Comparison of ENCODE assay signal across 15 cellular contexts in the genomic region with DNA sequence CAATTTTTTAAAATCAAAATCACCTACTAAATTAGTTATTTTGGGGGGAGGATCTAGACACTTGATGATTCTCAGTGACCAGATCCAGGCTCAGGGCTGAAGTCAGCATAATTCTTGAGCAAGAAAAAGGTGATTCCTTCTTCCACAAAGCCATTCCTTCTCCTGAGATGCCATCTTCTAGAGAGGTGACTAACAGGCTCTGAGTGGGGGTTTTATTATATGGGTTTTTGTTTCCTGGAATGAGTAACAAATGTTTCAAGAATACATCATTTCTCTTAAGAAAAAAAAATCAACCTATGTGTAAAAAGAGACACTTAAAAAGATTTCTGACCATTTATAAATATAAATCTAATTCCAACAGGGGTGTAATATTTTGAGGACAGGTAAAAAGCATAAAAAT.
DNase-seq lines count a peak whose midpoint lies in the region; ATAC-seq and TF ChIP-seq lines count a peak whose summit lies in the region.
"Had no signal": no experiment of that assay in that cellular context is flagged by ENCODE, and none has a peak within 500 bp of the region (broad histone marks: within the 10 kb centered on the region; RNA-seq: fewer than 3 reads in every experiment).

No MANE protein-coding gene starts in this region.

- H3K9me3 Mint-ChIP-seq in CD8-positive, alpha-beta T cell = no peaks in the 10 kb centered on the region
- no peaks in the 10 kb centered on the region for H3K9me3 Mint-ChIP-seq in activated naive CD8-positive, alpha-beta T cell treated with anti-CD3 and anti-CD28 coated beads for 36 hours
- H3K9me3 Mint-ChIP-seq: dendritic cell treated with granulocyte-macrophage colony-stimulating factor and Interleukin-4, amounts not matched to agents 40 ng/mL and 50 ng/mL, for 4 days had no signal

- peaks cover 38% of the 10 kb centered on the region for H3K4me1 Mint-ChIP-seq in CD8-positive, alpha-beta T cell (ENCODE audit: low read depth)
- peaks cover 46% of the 10 kb centered on the region for H3K4me1 Mint-ChIP-seq in activated naive CD8-positive, alpha-beta T cell treated with anti-CD3 and anti-CD28 coated beads for 36 hours

- no peaks in the 10 kb centered on the region for H3K9me3 ChIP-seq in CD8-positive, alpha-beta T cell (ENCODE audit: low read length)
- H3K9me3 ChIP-seq in lower lobe of right lung = no peaks in the 10 kb centered on the region
- H3K9me3 ChIP-seq: transverse colon had no signal

- POLR2A ChIA-PET in CD8-positive, alpha-beta T cell (lab: Charles Lee) = no interaction called here

- H3K27me3 Mint-ChIP-seq in CD8-positive, alpha-beta T cell (ENCODE audit: low read depth) = no peaks in the 10 kb centered on the region
- H3K27me3 Mint-ChIP-seq in activated naive CD8-positive, alpha-beta T cell treated with anti-CD3 and anti-CD28 coated beads for 36 hours = no peaks in the 10 kb centered on the region

- no peak overlapping the region for H3K4me3 ChIP-seq in CD8-positive, alpha-beta T cell (ENCODE audit: low read depth, low read length)
- H3K4me3 ChIP-seq in lower lobe of right lung = no peak overlapping the region
- H3K4me3 ChIP-seq: transverse colon had no signal

- H3K27ac Mint-ChIP-seq in CD8-positive, alpha-beta T cell = peak overlapping the region; percentile 55
- H3K27ac Mint-ChIP-seq in activated naive CD8-positive, alpha-beta T cell treated with anti-CD3 and anti-CD28 coated beads for 36 hours = peak overlapping the region; percentile 21
- H3K27ac Mint-ChIP-seq: dendritic cell treated with granulocyte-macrophage colony-stimulating factor and Interleukin-4, amounts not matched to agents 40 ng/mL and 50 ng/mL, for 4 days had no signal

- H3K4me1 ChIP-seq in CD8-positive, alpha-beta T cell (ENCODE audit: insufficient read depth, low read length) = peaks cover 9% of the 10 kb centered on the region
- peaks cover 25% of the 10 kb centered on the region for H3K4me1 ChIP-seq in lower lobe of right lung

- no peak overlapping the region for H3K27ac ChIP-seq in CD8-positive, alpha-beta T cell (ENCODE audit: low read depth, low read length)
- no peak overlapping the region for H3K27ac ChIP-seq in lower lobe of right lung
- H3K27ac ChIP-seq in substantia nigra (ENCODE audit: low read depth, low read length, poor library complexity, severe bottlenecking) = no peak overlapping the region
- H3K27ac ChIP-seq: transverse colon, VCaP had no signal

- ATAC-seq in CD8-positive, alpha-beta T cell = no peak
- no peak for ATAC-seq in lower lobe of right lung

- no peaks in the 10 kb centered on the region for H3K27me3 ChIP-seq in CD8-positive, alpha-beta T cell (ENCODE audit: insufficient read depth, low read length)
- no peaks in the 10 kb centered on the region for H3K27me3 ChIP-seq in lower lobe of right lung (ENCODE audit: low read depth)
- H3K27me3 ChIP-seq: transverse colon had no signal

- H3K36me3 ChIP-seq in CD8-positive, alpha-beta T cell (ENCODE audit: insufficient read depth, low read length) = peaks cover 22% of the 10 kb centered on the region
- no peaks in the 10 kb centered on the region for H3K36me3 ChIP-seq in lower lobe of right lung
- H3K36me3 ChIP-seq: transverse colon had no signal

- TF ChIP-seq CTCF in CD8-positive, alpha-beta T cell (IDR thresholded peaks at IDR 0.05) = no peak
- TF ChIP-seq CTCF in lower lobe of right lung (IDR thresholded peaks at IDR 0.05) = no peak

- CTCF ChIA-PET in CD8-positive, alpha-beta T cell (lab: Charles Lee) = interaction anchor here (0.7 to 1.4 kb wide), 2 partner anchors 12 to 16 kb away, joined by 3 to 7 read pairs; no protein-coding TSS in a partner anchor

- intact Hi-C loops in CD8-positive, alpha-beta T cell (cut with DNase I, micrococcal nuclease) = loop anchor here in 1 of 2 experiments (5.0 kb wide), 1 partner anchor 154 kb away; the partner anchor contains the start of gene NFATC2
- intact Hi-C loops in lower lobe of right lung (cut with DNase I) = loop anchor here (5.0 kb wide), 1 partner anchor 204 kb away; no protein-coding TSS in a partner anchor

- no peak overlapping the region for H3K4me3 Mint-ChIP-seq in CD8-positive, alpha-beta T cell
- H3K4me3 Mint-ChIP-seq in activated naive CD8-positive, alpha-beta T cell treated with anti-CD3 and anti-CD28 coated beads for 36 hours = no peak overlapping the region
- H3K4me3 Mint-ChIP-seq: dendritic cell treated with granulocyte-macrophage colony-stimulating factor and Interleukin-4, amounts not matched to agents 40 ng/mL and 50 ng/mL, for 4 days had no signal

- DNase-seq in CD8-positive, alpha-beta T cell = no peak
- DNase-seq in HT1080 (ENCODE audit: low read depth) (peak; percentile 77), kidney tubule cell (ENCODE audit: low spot score) (peak; percentile 89), middle frontal gyrus (ENCODE audit: extremely low spot score, low spot score) (no peak), lower lobe of right lung (no peak), substantia nigra (lab: John Stamatoyannopoulos, UW) (no peak)
- DNase-seq in activated naive CD8-positive, alpha-beta T cell treated with anti-CD3 and anti-CD28 coated beads for 36 hours = no peak
- DNase-seq: glutamatergic neuron, left ventricle myocardium superior, NCI-H1105, NCI-H510A, SHP77 treated with DMSO at 0.1 percent for 48 hours, transverse colon had no signal

- peaks cover 60% of the 10 kb centered on the region for H3K36me3 Mint-ChIP-seq in CD8-positive, alpha-beta T cell
- H3K36me3 Mint-ChIP-seq in activated naive CD8-positive, alpha-beta T cell treated with anti-CD3 and anti-CD28 coated beads for 36 hours = peaks cover 32% of the 10 kb centered on the region

Comparison
In these comparisons a context has a peak if more than half of its experiments do, and no peak if none do; other contexts are left out.
1. DNase-seq: peak in HT1080 (single experiment) and kidney tubule cell (single experiment); none in CD8-positive, alpha-beta T cell (0 of 7), activated naive CD8-positive, alpha-beta T cell treated with anti-CD3 and anti-CD28 coated beads for 36 hours (single experiment), middle frontal gyrus (single experiment), lower lobe of right lung (single experiment) and substantia nigra (0 of 49).